In the genomic region with DNA sequence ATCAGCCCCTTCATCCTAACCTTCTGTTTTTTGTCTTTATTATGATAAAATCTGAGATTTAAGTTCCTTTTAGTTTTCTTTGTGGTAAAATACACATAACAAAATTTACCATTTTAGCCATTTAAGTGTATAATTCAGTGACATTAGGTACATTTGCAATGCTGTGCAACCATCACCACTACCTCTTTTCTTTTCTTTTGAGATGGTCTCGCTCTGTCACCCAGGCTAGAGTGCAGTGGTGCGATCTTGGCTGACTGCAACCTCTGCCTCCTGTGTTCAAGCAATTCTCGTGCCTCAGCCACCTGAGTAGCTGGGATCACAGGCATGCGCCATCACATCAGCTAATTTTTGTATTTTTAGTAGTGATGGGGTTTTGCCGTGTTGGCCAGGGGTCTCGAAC, we compare ENCODE assay signal across 1 cellular context.
TF ChIP-seq lines count a peak whose summit lies in the region.

No MANE protein-coding gene starts in this region.

TF ChIP-seq in H1, 55 proteins besides CTCF, POLR2A, EP300 and RAD21:
- TF ChIP-seq YY1 (IDR thresholded peaks at IDR 0.05; ENCODE audit: low read depth, low read length) (no peak), NRF1 (IDR thresholded peaks at IDR 0.05; ENCODE audit: low read depth, low read length) (no peak)
TF ChIP-seq in H1: peak in this region for 0.
